Comparison of ENCODE assay signal across 1 cellular context in genomic region chr4:164789047-164789446, GRCh38.
TF ChIP-seq lines count a peak whose summit lies in the region.

No MANE protein-coding gene starts in this region.

TF ChIP-seq in HepG2, 621 proteins besides CTCF, POLR2A, EP300 and RAD21:
- TF ChIP-seq MAFK (conservative IDR thresholded peaks at IDR 0.05 in 1 of 2, IDR thresholded peaks at IDR 0.05 in 1 of 2; ENCODE audit: low read length in 2 of 2) (peak; percentile 50 to 81; a peak in 3 of 4 replicates), FOXA3 (CRISPR knock-in tag; IDR thresholded peaks at IDR 0.05) (no peak), PHF20 (CRISPR knock-in tag; IDR thresholded peaks at IDR 0.05) (no peak), MAFF (IDR thresholded peaks at IDR 0.05; ENCODE audit: low read depth, low read length) (peak; percentile 69), ZNF317 (CRISPR knock-in tag; IDR thresholded peaks at IDR 0.05) (no peak), ZSCAN9 (CRISPR knock-in tag; IDR thresholded peaks at IDR 0.05; ENCODE audit: borderline replicate concordance) (no peak)
